ENCODE assay signal across 22 cellular contexts in genomic region chr6:79301290-79301689, GRCh38.
A peak's percentile ranks its signal among the peaks of the same experiment; 100 is the strongest.
DNase-seq lines count a peak whose midpoint lies in the region; ATAC-seq and TF ChIP-seq lines count a peak whose summit lies in the region.
"Had no signal": no experiment of that assay in that cellular context is flagged by ENCODE, and none has a peak within 500 bp of the region (broad histone marks: within the 10 kb centered on the region; RNA-seq: fewer than 3 reads in every experiment).

No MANE protein-coding gene starts in this region.

- no peaks in the 10 kb centered on the region for H3K9me3 Mint-ChIP-seq in mesothelial cell of epicardium
- H3K9me3 Mint-ChIP-seq: GM23338 had no signal

- POLR2A ChIA-PET in RWPE1 (lab: Yijun Ruan, JAX; ENCODE audit: low non-redundant PET), result no interaction called here

- CTCF ChIA-PET in RWPE1 (lab: Yijun Ruan, JAX), result interaction anchor here (0.7 kb wide), 1 partner anchor 429 kb away, joined by 4 read pairs; no protein-coding TSS in a partner anchor

- peak overlapping the region; percentile 74 for H3K27ac Mint-ChIP-seq in mesothelial cell of epicardium
- H3K27ac Mint-ChIP-seq: B cell, CD14-positive monocyte, GM23338 had no signal

- no peak overlapping the region for H3K4me3 Mint-ChIP-seq in mesothelial cell of epicardium
- H3K4me3 Mint-ChIP-seq: B cell, CD14-positive monocyte, GM23338 had no signal

- peak; percentile 7 for DNase-seq in DMS53 treated with DMSO at 0.1 percent for 48 hours (lab: John Stamatoyannopoulos, UW; ENCODE audit: unreplicated experiment)
- DNase-seq in RWPE1 (ENCODE audit: low spot score), result peak; percentile 10
- peak; percentile 56 for DNase-seq in epithelial cell of esophagus (ENCODE audit: low read depth)
- DNase-seq in mesothelial cell of epicardium (ENCODE audit: low spot score in 2 of 2, unreplicated experiment in 2 of 2), result no peak
- DNase-seq in hypothalamus (lab: John Stamatoyannopoulos, UW), result no peak
- DNase-seq in activated CD4-positive, alpha-beta T cell treated with anti-CD3 and anti-CD28 coated beads, Interleukin-2, amount 50 U/mL, for 48 hours, result no peak
- no peak for DNase-seq in dorsolateral prefrontal cortex
- DNase-seq in Right ventricle myocardium inferior (ENCODE audit: missing footprints), result no peak
- DNase-seq: DMS 273 treated with DMSO at 0.1 percent for 48 hours, HCEC 1CT, KG1, NCI-H1105, NCI-H2029 treated with DMSO at 0.1 percent for 48 hours, NCI-H2171, NCI-H446, NCI-H526, OCI-M1, RPMI8226 had no signal

- no peaks in the 10 kb centered on the region for H3K36me3 Mint-ChIP-seq in mesothelial cell of epicardium
- H3K36me3 Mint-ChIP-seq: CD14-positive monocyte had no signal

- no peak overlapping the region for H3K27ac ChIP-seq in RWPE1
- H3K27ac ChIP-seq in dorsolateral prefrontal cortex, result no peak overlapping the region
- H3K27ac ChIP-seq: A549 had no signal

- no peaks in the 10 kb centered on the region for H3K27me3 ChIP-seq in dorsolateral prefrontal cortex

- no peak overlapping the region for H3K4me3 ChIP-seq in epithelial cell of esophagus (ENCODE audit: low read length)
- no peak overlapping the region for H3K4me3 ChIP-seq in dorsolateral prefrontal cortex
- H3K4me3 ChIP-seq: A549, GM23338 had no signal

- no peak for TF ChIP-seq CTCF in RWPE1 (conservative IDR thresholded peaks at IDR 0.05; ENCODE audit: low read depth)
- no peak for TF ChIP-seq CTCF in epithelial cell of esophagus (IDR thresholded peaks at IDR 0.05; ENCODE audit: insufficient read depth, low read depth, low read length, missing control alignments)
- TF ChIP-seq CTCF in mesothelial cell of epicardium (IDR thresholded peaks at IDR 0.05; ENCODE audit: unreplicated experiment), result no peak
- no peak for TF ChIP-seq CTCF in dorsolateral prefrontal cortex (IDR thresholded peaks at IDR 0.05 in 54 of 56, conservative IDR thresholded peaks at IDR 0.05 in 2 of 56; ENCODE audit: low read depth in 1 of 56, partially characterized antibody in 56 of 56)

- intact Hi-C loops in dorsolateral prefrontal cortex (cut with DNase I), result no loop called here
- intact Hi-C loops in Right ventricle myocardium inferior (cut with DNase I), result no loop called here

- ATAC-seq in Right ventricle myocardium inferior, result no peak
- ATAC-seq: A549, GM23338 had no signal

- no peaks in the 10 kb centered on the region for H3K27me3 Mint-ChIP-seq in mesothelial cell of epicardium (ENCODE audit: low read depth)
- H3K27me3 Mint-ChIP-seq: B cell had no signal

- H3K4me1 Mint-ChIP-seq in mesothelial cell of epicardium, result peaks cover 30% of the 10 kb centered on the region
- H3K4me1 Mint-ChIP-seq: B cell, CD14-positive monocyte had no signal

Comparison
In these comparisons a context has a peak if more than half of its experiments do, and no peak if none do; other contexts are left out.
1. DNase-seq: peak in DMS53 treated with DMSO at 0.1 percent for 48 hours (single experiment), RWPE1 (single experiment) and epithelial cell of esophagus (single experiment); none in mesothelial cell of epicardium (0 of 2), hypothalamus (0 of 51), activated CD4-positive, alpha-beta T cell treated with anti-CD3 and anti-CD28 coated beads, Interleukin-2, amount 50 U/mL, for 48 hours (0 of 2), dorsolateral prefrontal cortex (0 of 10) and Right ventricle myocardium inferior (single experiment).